In the genomic region with DNA sequence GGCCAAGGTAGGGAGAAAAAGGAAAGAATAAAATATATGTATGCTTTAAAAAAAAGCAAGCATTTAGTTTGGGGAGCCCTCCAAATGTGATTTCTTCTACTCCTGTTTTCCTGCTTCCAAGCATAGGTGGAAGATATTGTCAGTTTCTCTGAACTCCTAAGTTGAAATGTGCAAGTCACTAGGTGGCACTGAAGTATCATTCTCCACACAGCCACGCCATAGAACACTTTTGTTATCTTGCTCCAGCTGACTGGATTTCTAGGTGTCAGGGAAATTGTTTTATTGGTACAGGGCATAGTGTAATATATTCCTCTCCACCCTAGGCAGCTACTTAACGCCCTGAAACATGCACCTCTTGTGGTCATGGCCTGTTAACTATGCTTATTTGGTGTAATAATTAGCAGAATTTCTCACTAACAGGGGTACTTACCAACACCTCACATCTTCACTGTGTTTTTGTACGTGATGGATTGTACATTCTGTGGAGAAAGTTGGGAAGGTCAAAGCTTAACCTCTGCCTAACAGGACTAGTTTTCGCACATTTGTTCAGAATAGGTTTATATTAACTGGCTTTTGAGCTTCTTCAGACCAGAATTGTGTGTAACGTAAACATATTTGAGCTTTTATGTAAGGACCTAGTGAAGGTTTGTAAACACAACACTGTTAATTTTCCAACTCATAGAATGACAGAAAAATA, we compare ENCODE assay signal across 1 cellular context.
A peak's percentile ranks its signal among the peaks of the same experiment; 100 is the strongest.
TF ChIP-seq lines count a peak whose summit lies in the region.

No MANE protein-coding gene starts in this region.

TF ChIP-seq in HepG2, 621 proteins besides CTCF, POLR2A, EP300 and RAD21 (continues in another document):
- TF ChIP-seq TSC22D2 (CRISPR knock-in tag; IDR thresholded peaks at IDR 0.05; ENCODE audit: borderline replicate concordance): peak; percentile 59; the same call in 1 of the 2 replicates
- 0 out of 2 replicates have a peak, but pooled peaks have one; percentile 47 for TF ChIP-seq ZNF850 (CRISPR knock-in tag; conservative IDR thresholded peaks at IDR 0.05)
- TF ChIP-seq KAT8 (CRISPR knock-in tag; IDR thresholded peaks at IDR 0.05): peak; percentile 59; the same call in 1 of the 2 replicates
- TF ChIP-seq, protein P1, sequence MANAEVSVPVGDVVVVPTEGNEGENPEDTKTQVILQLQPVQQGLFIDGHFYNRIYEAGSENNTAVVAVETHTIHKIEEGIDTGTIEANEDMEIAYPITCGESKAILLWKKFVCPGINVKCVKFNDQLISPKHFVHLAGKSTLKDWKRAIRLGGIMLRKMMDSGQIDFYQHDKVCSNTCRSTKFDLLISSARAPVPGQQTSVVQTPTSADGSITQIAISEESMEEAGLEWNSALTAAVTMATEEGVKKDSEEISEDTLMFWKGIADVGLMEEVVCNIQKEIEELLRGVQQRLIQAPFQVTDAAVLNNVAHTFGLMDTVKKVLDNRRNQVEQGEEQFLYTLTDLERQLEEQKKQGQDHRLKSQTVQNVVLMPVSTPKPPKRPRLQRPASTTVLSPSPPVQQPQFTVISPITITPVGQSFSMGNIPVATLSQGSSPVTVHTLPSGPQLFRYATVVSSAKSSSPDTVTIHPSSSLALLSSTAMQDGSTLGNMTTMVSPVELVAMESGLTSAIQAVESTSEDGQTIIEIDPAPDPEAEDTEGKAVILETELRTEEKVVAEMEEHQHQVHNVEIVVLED (CRISPR knock-in tag; IDR thresholded peaks at IDR 0.05; ENCODE audit: borderline replicate concordance): peak; percentile 13; the same call in 1 of the 2 replicates
- peak; percentile 53; the same call in 1 of the 2 replicates for TF ChIP-seq KDM5A (IDR thresholded peaks at IDR 0.05; ENCODE audit: borderline replicate concordance, low read length)
- peak; percentile 77 for TF ChIP-seq NFE2L2 (IDR thresholded peaks at IDR 0.05; ENCODE audit: low read length)
- peak; percentile 64; the same call in 1 of the 2 replicates for TF ChIP-seq ZNF124 (CRISPR knock-in tag; IDR thresholded peaks at IDR 0.05)
- TF ChIP-seq, protein P2, sequence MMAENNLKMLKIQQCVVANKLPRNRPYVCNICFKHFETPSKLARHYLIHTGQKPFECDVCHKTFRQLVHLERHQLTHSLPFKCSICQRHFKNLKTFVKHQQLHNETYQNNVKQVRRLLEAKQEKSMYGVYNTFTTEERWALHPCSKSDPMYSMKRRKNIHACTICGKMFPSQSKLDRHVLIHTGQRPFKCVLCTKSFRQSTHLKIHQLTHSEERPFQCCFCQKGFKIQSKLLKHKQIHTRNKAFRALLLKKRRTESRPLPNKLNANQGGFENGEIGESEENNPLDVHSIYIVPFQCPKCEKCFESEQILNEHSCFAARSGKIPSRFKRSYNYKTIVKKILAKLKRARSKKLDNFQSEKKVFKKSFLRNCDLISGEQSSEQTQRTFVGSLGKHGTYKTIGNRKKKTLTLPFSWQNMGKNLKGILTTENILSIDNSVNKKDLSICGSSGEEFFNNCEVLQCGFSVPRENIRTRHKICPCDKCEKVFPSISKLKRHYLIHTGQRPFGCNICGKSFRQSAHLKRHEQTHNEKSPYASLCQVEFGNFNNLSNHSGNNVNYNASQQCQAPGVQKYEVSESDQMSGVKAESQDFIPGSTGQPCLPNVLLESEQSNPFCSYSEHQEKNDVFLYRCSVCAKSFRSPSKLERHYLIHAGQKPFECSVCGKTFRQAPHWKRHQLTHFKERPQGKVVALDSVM (CRISPR knock-in tag; IDR thresholded peaks at IDR 0.05): no peak
- TF ChIP-seq RERE (CRISPR knock-in tag; IDR thresholded peaks at IDR 0.05; ENCODE audit: low read depth): peak; percentile 52; the same call in 1 of the 2 replicates
- 0 out of 2 replicates have a peak, but pooled peaks have one; percentile 57 for TF ChIP-seq CBX5 (CRISPR knock-in tag; IDR thresholded peaks at IDR 0.05; ENCODE audit: borderline replicate concordance)
- peak; percentile 61; the same call in 1 of the 2 replicates for TF ChIP-seq THAP11 (CRISPR knock-in tag; IDR thresholded peaks at IDR 0.05)
- peak; percentile 96 for TF ChIP-seq STAG1 (CRISPR knock-in tag; IDR thresholded peaks at IDR 0.05)
- 0 out of 2 replicates have a peak, but pooled peaks have one; percentile 58 for TF ChIP-seq ELF4 (CRISPR knock-in tag; IDR thresholded peaks at IDR 0.05; ENCODE audit: borderline replicate concordance)
- TF ChIP-seq, protein P3, sequence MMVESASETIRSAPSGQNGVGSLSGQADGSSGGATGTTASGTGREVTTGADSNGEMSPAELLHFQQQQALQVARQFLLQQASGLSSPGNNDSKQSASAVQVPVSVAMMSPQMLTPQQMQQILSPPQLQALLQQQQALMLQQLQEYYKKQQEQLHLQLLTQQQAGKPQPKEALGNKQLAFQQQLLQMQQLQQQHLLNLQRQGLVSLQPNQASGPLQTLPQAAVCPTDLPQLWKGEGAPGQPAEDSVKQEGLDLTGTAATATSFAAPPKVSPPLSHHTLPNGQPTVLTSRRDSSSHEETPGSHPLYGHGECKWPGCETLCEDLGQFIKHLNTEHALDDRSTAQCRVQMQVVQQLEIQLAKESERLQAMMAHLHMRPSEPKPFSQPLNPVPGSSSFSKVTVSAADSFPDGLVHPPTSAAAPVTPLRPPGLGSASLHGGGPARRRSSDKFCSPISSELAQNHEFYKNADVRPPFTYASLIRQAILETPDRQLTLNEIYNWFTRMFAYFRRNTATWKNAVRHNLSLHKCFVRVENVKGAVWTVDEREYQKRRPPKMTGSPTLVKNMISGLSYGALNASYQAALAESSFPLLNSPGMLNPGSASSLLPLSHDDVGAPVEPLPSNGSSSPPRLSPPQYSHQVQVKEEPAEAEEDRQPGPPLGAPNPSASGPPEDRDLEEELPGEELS (CRISPR knock-in tag; IDR thresholded peaks at IDR 0.05): peak; percentile 62; the same call in 1 of the 2 replicates
- peak; percentile 42; the same call in 1 of the 2 replicates for TF ChIP-seq ELF3 (CRISPR knock-in tag; IDR thresholded peaks at IDR 0.05)
- TF ChIP-seq MEIS1 (CRISPR knock-in tag; IDR thresholded peaks at IDR 0.05; ENCODE audit: borderline replicate concordance): no peak
- peak; percentile 28; the same call in 1 of the 2 replicates for TF ChIP-seq ZNF331 (CRISPR knock-in tag; IDR thresholded peaks at IDR 0.05)
- 0 out of 2 replicates have a peak, but pooled peaks have one; percentile 53 for TF ChIP-seq ERF (CRISPR knock-in tag; IDR thresholded peaks at IDR 0.05)
- TF ChIP-seq ARID5B (CRISPR knock-in tag; IDR thresholded peaks at IDR 0.05): peak; percentile 54; the same call in 1 of the 2 replicates
- no peak for TF ChIP-seq ISX (CRISPR knock-in tag; conservative IDR thresholded peaks at IDR 0.05)
- TF ChIP-seq ZNF841 (CRISPR knock-in tag; IDR thresholded peaks at IDR 0.05; ENCODE audit: borderline replicate concordance): no peak
- no peak for TF ChIP-seq RAD51 (IDR thresholded peaks at IDR 0.05; ENCODE audit: borderline replicate concordance)
- peak; percentile 9; the same call in 1 of the 2 replicates for TF ChIP-seq ZNF652 (CRISPR knock-in tag; IDR thresholded peaks at IDR 0.05; ENCODE audit: borderline replicate concordance, low read depth)
- no peak for TF ChIP-seq ZNF441 (CRISPR knock-in tag; IDR thresholded peaks at IDR 0.05; ENCODE audit: borderline replicate concordance)
- TF ChIP-seq IRF2 (CRISPR knock-in tag; IDR thresholded peaks at IDR 0.05): peak; percentile 25; the same call in 1 of the 2 replicates
- 0 out of 2 replicates have a peak, but pooled peaks have one; percentile 35 for TF ChIP-seq ESRRA (CRISPR knock-in tag; IDR thresholded peaks at IDR 0.05; ENCODE audit: low read depth)
- TF ChIP-seq ZNF773 (CRISPR knock-in tag; IDR thresholded peaks at IDR 0.05; ENCODE audit: borderline replicate concordance): no peak
- TF ChIP-seq FOXJ3 (CRISPR knock-in tag; IDR thresholded peaks at IDR 0.05; ENCODE audit: borderline replicate concordance): 0 out of 2 replicates have a peak, but pooled peaks have one; percentile 11
- TF ChIP-seq AHDC1 (CRISPR knock-in tag; IDR thresholded peaks at IDR 0.05; ENCODE audit: borderline replicate concordance): peak; percentile 51; the same call in 1 of the 2 replicates
- no peak for TF ChIP-seq ZSCAN29 (CRISPR knock-in tag; conservative IDR thresholded peaks at IDR 0.05)
